Comparison of ENCODE assay signal across 37 cellular contexts in genomic region chr20:46037036-46037435, GRCh38. TPM values are rescaled to one million over a fixed set of nuclear protein-coding genes. Genes with fewer than 3 reads are reported as not detected.
"Had no signal": no experiment of that assay in that cellular context is flagged by ENCODE, and none has a peak within 500 bp of the region (broad histone marks: within the 10 kb centered on the region; RNA-seq: fewer than 3 reads in every experiment).

No MANE protein-coding gene starts in this region.

- FAIRE-seq: astrocyte, TTC549 had no signal

- H3K36me3 ChIP-seq: adrenal gland, brain microvascular endothelial cell, breast epithelium had no signal

- ATAC-seq: activated CD8-positive, alpha-beta T cell treated with anti-CD3 and anti-CD28 coated beads for 36 hours; activated naive CD4-positive, alpha-beta T cell treated with anti-CD3 and anti-CD28 coated beads, Interleukin-2, amount 50 U/mL, for 72 hours; activated T-cell treated with anti-CD3 and anti-CD28 coated beads, Interleukin-2, amount 50 U/mL, for 4 hours; activated T-cell treated with anti-CD3 and anti-CD28 coated beads, Interleukin-2, amount 50 U/mL, for 72 hours; activated T-helper 17 cell treated with anti-CD3 and anti-CD28 coated beads, Interleukin-2, amount 50 U/mL, for 72 hours; body of pancreas had no signal

- H3K4me3 ChIP-seq: adrenal gland, body of pancreas, breast epithelium had no signal

- H3K4me1 ChIP-seq: adrenal gland, breast epithelium had no signal

- H3K9me3 ChIP-seq: adrenal gland, body of pancreas, breast epithelium had no signal

- DNase-seq: activated B cell treated with CpG ODN at 0.5 μM for 24 hours; activated CD4-positive, alpha-beta memory T cell treated with anti-CD3 and anti-CD28 coated beads for 36 hours; activated CD4-positive, alpha-beta T cell treated with anti-CD3 and anti-CD28 coated beads for 4 hours; activated CD4-positive, alpha-beta T cell treated with anti-CD3 and anti-CD28 coated beads, Interleukin-2, amount 10 ng/mL, durations not matched to agents 24 days and 14 days; activated CD4-positive, alpha-beta T cell treated with anti-CD3 and anti-CD28 coated beads, Interleukin-2, amount 50 U/mL, for 1 hour; activated CD4-positive, alpha-beta T cell treated with anti-CD3 and anti-CD28 coated beads, Interleukin-2, amount 50 U/mL, for 4 hours; activated CD4-positive, CD25-positive, alpha-beta regulatory T cell treated with anti-CD3 and anti-CD28 coated beads, Interleukin-2, amount 50 U/mL, for 72 hours; activated CD8-positive, alpha-beta memory T cell treated with anti-CD3 and anti-CD28 coated beads, Interleukin-2, amount 50 U/mL, for 4 hours; activated CD8-positive, alpha-beta T cell treated with anti-CD3 and anti-CD28 coated beads for 36 hours; activated effector memory CD4-positive, alpha-beta T cell treated with anti-CD3 and anti-CD28 coated beads, Interleukin-2, amount 50 U/mL, for 16 hours; activated gamma-delta T cell treated with Interleukin-2 at 50 U/mL for 16 hours; activated naive CD4-positive, alpha-beta T cell; activated naive CD4-positive, alpha-beta T cell treated with anti-CD3 and anti-CD28 coated beads for 36 hours; activated naive CD4-positive, alpha-beta T cell treated with anti-CD3 and anti-CD28 coated beads, Interleukin-2, amount 50 U/mL, for 16 hours; activated naive CD8-positive, alpha-beta T cell treated with anti-CD3 and anti-CD28 coated beads for 36 hours; activated T-cell treated with anti-CD3 and anti-CD28 coated beads for 4 hours; activated T-cell treated with anti-CD3 and anti-CD28 coated beads, Interleukin-2, amount 50 U/mL, for 1 hour; activated T-cell treated with anti-CD3 and anti-CD28 coated beads, Interleukin-2, amount 50 U/mL, for 4 hours; activated T-cell treated with anti-CD3 and anti-CD28 coated beads, Interleukin-2, amount 50 U/mL, for 72 hours; adrenal gland; amniotic stem cell; aorta; body of pancreas; brain microvascular endothelial cell; central memory CD4-positive, alpha-beta T cell; T-helper 1 cell; T-helper 2 cell; T-helper 9 cell had no signal

- H3K27ac ChIP-seq: adrenal gland, body of pancreas, brain microvascular endothelial cell, breast epithelium, VCaP had no signal

RNA-seq across cellular contexts. Expression of gene SLC12A5, which starts 8.0 kb away (rescaled TPM):
- total RNA-seq: activated B cell treated with CpG ODN at 0.5 μM for 24 hours; activated CD4-positive, alpha-beta T cell treated with anti-CD3 and anti-CD28 coated beads, Interleukin-2, amount 10 ng/mL, durations not matched to agents 24 days and 14 days; activated CD8-positive, alpha-beta memory T cell treated with anti-CD3 and anti-CD28 coated beads for 36 hours; activated naive CD4-positive, alpha-beta T cell treated with anti-CD3 and anti-CD28 coated beads for 36 hours; activated T-cell treated with anti-CD3 and anti-CD28 coated beads, Interleukin-2, amount 50 U/mL, for 4 hours; activated T-helper 1 cell treated with anti-CD3 and anti-CD28 coated beads, Interleukin-12 subunit alpha, Interleukin-12 subunit beta, Interleukin-2, Interleukin-4 antibody, amounts not matched to agents 30 ng/mL and 10 ng/mL and 1 ng/mL, durations not matched to agents 14 hours and 24 hours and 36 hours; body of pancreas had no signal
- polyA plus RNA-seq: aorta had no signal

RNA-seq across cellular contexts. Expression of gene MMP9, which starts 28.3 kb away (rescaled TPM):
- total RNA-seq: activated CD8-positive, alpha-beta memory T cell treated with anti-CD3 and anti-CD28 coated beads for 36 hours; activated naive CD4-positive, alpha-beta T cell treated with anti-CD3 and anti-CD28 coated beads for 36 hours; activated T-helper 17 cell treated with anti-CD3 and anti-CD28 coated beads, Interleukin-2, amount 50 U/mL, for 72 hours; cerebellum had no signal
